In the genomic region with DNA sequence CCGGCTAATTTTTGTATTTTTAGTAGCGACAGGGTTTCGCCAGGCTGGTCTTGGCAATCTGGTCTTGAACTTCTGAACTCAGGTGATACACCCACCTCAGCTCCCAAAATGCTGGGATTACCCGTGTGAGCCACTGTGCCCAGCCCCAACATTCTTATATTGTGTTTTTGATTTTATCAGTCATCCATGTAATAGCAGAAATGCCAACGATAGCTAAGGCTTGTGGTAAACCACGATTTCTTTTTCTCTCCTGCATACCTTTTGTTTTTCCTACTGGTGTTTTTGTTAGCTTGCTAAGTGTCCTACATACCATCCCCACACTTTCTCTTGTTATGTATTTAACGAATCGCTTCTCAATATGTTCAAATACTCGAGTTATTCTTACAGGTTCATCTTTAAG, we compare ENCODE assay signal across 21 cellular contexts. TPM values are rescaled to one million over a fixed set of nuclear protein-coding genes. Genes with fewer than 3 reads are reported as not detected.
DNase-seq lines count a peak whose midpoint lies in the region; ATAC-seq and TF ChIP-seq lines count a peak whose summit lies in the region.
"Had no signal": no experiment of that assay in that cellular context is flagged by ENCODE, and none has a peak within 500 bp of the region (broad histone marks: within the 10 kb centered on the region; RNA-seq: fewer than 3 reads in every experiment).

No MANE protein-coding gene starts in this region.

- H3K4me1 ChIP-seq in BLaER1, result peaks cover 10% of the 10 kb centered on the region
- H3K4me1 ChIP-seq in neural progenitor cell, result peaks cover 30% of the 10 kb centered on the region

- H3K4me1 Mint-ChIP-seq in central memory CD8-positive, alpha-beta T cell, result peaks cover 56% of the 10 kb centered on the region
- H3K4me1 Mint-ChIP-seq in neural progenitor cell, result peaks cover 20% of the 10 kb centered on the region

- no peak for DNase-seq in central memory CD8-positive, alpha-beta T cell (ENCODE audit: low spot score in 2 of 2)
- DNase-seq in neural progenitor cell (ENCODE audit: low spot score) (no peak), NCI-H2171 (lab: John Stamatoyannopoulos, UW) (no peak)
- DNase-seq: activated naive CD8-positive, alpha-beta T cell treated with anti-CD3 and anti-CD28 coated beads, Interleukin-2, amount 10 ng/mL, durations not matched to agents 7 days and 5 days; central memory CD4-positive, alpha-beta T cell; endodermal cell; NCI-H774; OCI-M1; psoas muscle; stimulated activated CD4-positive, alpha-beta T cell treated with anti-CD3 and anti-CD28 coated beads, Interleukin-12 subunit alpha, Interleukin-12 subunit beta, amount 100 ng/mL, for 4 hours; upper lobe of left lung had no signal

- no peaks in the 10 kb centered on the region for H3K9me3 Mint-ChIP-seq in central memory CD8-positive, alpha-beta T cell
- H3K9me3 Mint-ChIP-seq in neural progenitor cell, result no peaks in the 10 kb centered on the region
- H3K9me3 Mint-ChIP-seq: activated naive CD8-positive, alpha-beta T cell treated with anti-CD3 and anti-CD28 coated beads, Interleukin-2, amount 10 ng/mL, durations not matched to agents 7 days and 5 days; activated T-helper 1 cell treated with anti-CD3 and anti-CD28 coated beads, Interleukin-12 subunit alpha, Interleukin-12 subunit beta, Interleukin-2, Interleukin-4 antibody, amounts not matched to agents 30 ng/mL and 10 ng/mL and 1 ng/mL, durations not matched to agents 14 hours and 24 hours and 36 hours; endodermal cell; neural crest cell had no signal

- H3K9ac ChIP-seq in BLaER1 (no peak overlapping the region), neural progenitor cell (no peak overlapping the region)

- no peak for TF ChIP-seq RAD21 in Ishikawa (IDR thresholded peaks at IDR 0.05; ENCODE audit: low read depth)

- H3K79me2 ChIP-seq in neural progenitor cell (ENCODE audit: low read depth), result peaks cover 96% of the 10 kb centered on the region

- H3K27ac Mint-ChIP-seq in central memory CD8-positive, alpha-beta T cell (ENCODE audit: low read depth), result peak overlapping the region; percentile 42
- no peak overlapping the region for H3K27ac Mint-ChIP-seq in neural progenitor cell
- H3K27ac Mint-ChIP-seq: activated naive CD8-positive, alpha-beta T cell treated with anti-CD3 and anti-CD28 coated beads, Interleukin-2, amount 10 ng/mL, durations not matched to agents 7 days and 5 days; activated T-helper 1 cell treated with anti-CD3 and anti-CD28 coated beads, Interleukin-12 subunit alpha, Interleukin-12 subunit beta, Interleukin-2, Interleukin-4 antibody, amounts not matched to agents 30 ng/mL and 10 ng/mL and 1 ng/mL, durations not matched to agents 14 hours and 24 hours and 36 hours; endodermal cell had no signal

- H4K20me1 ChIP-seq in BLaER1 (0 out of 2 replicates have a peak, but pooled peaks cover 6% of the 10 kb centered on the region), neural progenitor cell (ENCODE audit: low read depth) (peaks cover 22% of the 10 kb centered on the region)

- H3K36me3 Mint-ChIP-seq in central memory CD8-positive, alpha-beta T cell (ENCODE audit: insufficient read depth), result peaks cover 7% of the 10 kb centered on the region
- peaks cover 15% of the 10 kb centered on the region for H3K36me3 Mint-ChIP-seq in neural progenitor cell
- H3K36me3 Mint-ChIP-seq: activated naive CD8-positive, alpha-beta T cell treated with anti-CD3 and anti-CD28 coated beads, Interleukin-2, amount 10 ng/mL, durations not matched to agents 7 days and 5 days had no signal

- no peak for TF ChIP-seq CTCF in neural progenitor cell (IDR thresholded peaks at IDR 0.05)

- ATAC-seq in central memory CD8-positive, alpha-beta T cell (replicated peaks; ENCODE audit: extremely low read depth, poor library complexity, severe bottlenecking), result no peak
- no peak for ATAC-seq in GM18867 (IDR thresholded peaks at IDR 0.05; ENCODE audit: unreplicated experiment)
- no peak for ATAC-seq in esophagus mucosa
- no peak for ATAC-seq in GM19328 (IDR thresholded peaks at IDR 0.05; ENCODE audit: unreplicated experiment)
- ATAC-seq: HCT116, psoas muscle had no signal

- peak overlapping the region; percentile 59 for H3K4me2 ChIP-seq in BLaER1
- H3K4me2 ChIP-seq in neural progenitor cell, result peak overlapping the region; percentile 3
- H3K4me2 ChIP-seq: hepatocyte had no signal

- H3K27ac ChIP-seq in BLaER1 (no peak overlapping the region), neural progenitor cell (no peak overlapping the region)
- H3K27ac ChIP-seq: hepatocyte, psoas muscle, SJSA1 had no signal

- H3K4me3 ChIP-seq in BLaER1 (no peak overlapping the region), neural progenitor cell (no peak overlapping the region)
- H3K4me3 ChIP-seq: hepatocyte, psoas muscle, SJSA1, upper lobe of left lung had no signal

- peak; percentile 78; the same call in 1 of the 2 replicates for TF ChIP-seq EP300 in Ishikawa (IDR thresholded peaks at IDR 0.05; ENCODE audit: borderline replicate concordance)

- no peak overlapping the region for H3K4me3 Mint-ChIP-seq in central memory CD8-positive, alpha-beta T cell
- no peak overlapping the region for H3K4me3 Mint-ChIP-seq in neural progenitor cell
- H3K4me3 Mint-ChIP-seq: activated naive CD8-positive, alpha-beta T cell treated with anti-CD3 and anti-CD28 coated beads, Interleukin-2, amount 10 ng/mL, durations not matched to agents 7 days and 5 days; activated T-helper 1 cell treated with anti-CD3 and anti-CD28 coated beads, Interleukin-12 subunit alpha, Interleukin-12 subunit beta, Interleukin-2, Interleukin-4 antibody, amounts not matched to agents 30 ng/mL and 10 ng/mL and 1 ng/mL, durations not matched to agents 14 hours and 24 hours and 36 hours; endodermal cell; neural crest cell had no signal

- H3K9me3 ChIP-seq in BLaER1, result no peaks in the 10 kb centered on the region
- H3K9me3 ChIP-seq in neural progenitor cell (ENCODE audit: low read depth), result no peaks in the 10 kb centered on the region
- H3K9me3 ChIP-seq: psoas muscle, SJSA1, upper lobe of left lung had no signal

- H3K27me3 ChIP-seq in BLaER1, result no peaks in the 10 kb centered on the region
- H3K27me3 ChIP-seq in neural progenitor cell, result no peaks in the 10 kb centered on the region
- H3K27me3 ChIP-seq: hepatocyte, SJSA1, upper lobe of left lung had no signal

- H3F3A ChIP-seq in neural progenitor cell (ENCODE audit: low read depth), result no peaks in the 10 kb centered on the region

- H2AFZ ChIP-seq in neural progenitor cell (replicated peaks), result no peak overlapping the region
- H2AFZ ChIP-seq: hepatocyte had no signal

- no peaks in the 10 kb centered on the region for H3K27me3 Mint-ChIP-seq in central memory CD8-positive, alpha-beta T cell
- no peaks in the 10 kb centered on the region for H3K27me3 Mint-ChIP-seq in neural progenitor cell (ENCODE audit: insufficient read depth, low read depth)

- H3K36me3 ChIP-seq in BLaER1 (no peaks in the 10 kb centered on the region), neural progenitor cell (no peaks in the 10 kb centered on the region)
- H3K36me3 ChIP-seq: upper lobe of left lung had no signal

TF ChIP-seq in Ishikawa, 13 proteins besides CTCF, POLR2A, EP300 and RAD21:
- TF ChIP-seq TEAD4 (IDR thresholded peaks at IDR 0.05), result peak; percentile 65
- TF ChIP-seq NFIC (IDR thresholded peaks at IDR 0.05), result no peak
- TF ChIP-seq TCF12 (IDR thresholded peaks at IDR 0.05; ENCODE audit: low read depth), result peak; percentile 35; the same call in 1 of the 2 replicates
- TF ChIP-seq ZBTB7A (IDR thresholded peaks at IDR 0.05; ENCODE audit: low read depth), result no peak
- TF ChIP-seq, protein P1, sequence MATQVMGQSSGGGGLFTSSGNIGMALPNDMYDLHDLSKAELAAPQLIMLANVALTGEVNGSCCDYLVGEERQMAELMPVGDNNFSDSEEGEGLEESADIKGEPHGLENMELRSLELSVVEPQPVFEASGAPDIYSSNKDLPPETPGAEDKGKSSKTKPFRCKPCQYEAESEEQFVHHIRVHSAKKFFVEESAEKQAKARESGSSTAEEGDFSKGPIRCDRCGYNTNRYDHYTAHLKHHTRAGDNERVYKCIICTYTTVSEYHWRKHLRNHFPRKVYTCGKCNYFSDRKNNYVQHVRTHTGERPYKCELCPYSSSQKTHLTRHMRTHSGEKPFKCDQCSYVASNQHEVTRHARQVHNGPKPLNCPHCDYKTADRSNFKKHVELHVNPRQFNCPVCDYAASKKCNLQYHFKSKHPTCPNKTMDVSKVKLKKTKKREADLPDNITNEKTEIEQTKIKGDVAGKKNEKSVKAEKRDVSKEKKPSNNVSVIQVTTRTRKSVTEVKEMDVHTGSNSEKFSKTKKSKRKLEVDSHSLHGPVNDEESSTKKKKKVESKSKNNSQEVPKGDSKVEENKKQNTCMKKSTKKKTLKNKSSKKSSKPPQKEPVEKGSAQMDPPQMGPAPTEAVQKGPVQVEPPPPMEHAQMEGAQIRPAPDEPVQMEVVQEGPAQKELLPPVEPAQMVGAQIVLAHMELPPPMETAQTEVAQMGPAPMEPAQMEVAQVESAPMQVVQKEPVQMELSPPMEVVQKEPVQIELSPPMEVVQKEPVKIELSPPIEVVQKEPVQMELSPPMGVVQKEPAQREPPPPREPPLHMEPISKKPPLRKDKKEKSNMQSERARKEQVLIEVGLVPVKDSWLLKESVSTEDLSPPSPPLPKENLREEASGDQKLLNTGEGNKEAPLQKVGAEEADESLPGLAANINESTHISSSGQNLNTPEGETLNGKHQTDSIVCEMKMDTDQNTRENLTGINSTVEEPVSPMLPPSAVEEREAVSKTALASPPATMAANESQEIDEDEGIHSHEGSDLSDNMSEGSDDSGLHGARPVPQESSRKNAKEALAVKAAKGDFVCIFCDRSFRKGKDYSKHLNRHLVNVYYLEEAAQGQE (IDR thresholded peaks at IDR 0.05; ENCODE audit: low read depth), result no peak
- TF ChIP-seq EGR1 (IDR thresholded peaks at IDR 0.05), result no peak

RNA-seq across cellular contexts. Expression of gene PHACTR2, which starts 12.1 kb away (rescaled TPM):
- total RNA-seq in neural progenitor cell (ENCODE audit: low replicate concordance) (36.0 and 45.4 TPM in 2 replicates), esophagus mucosa (34.8 TPM)
